ENCODE assay signal across 8 cellular contexts in the genomic region with DNA sequence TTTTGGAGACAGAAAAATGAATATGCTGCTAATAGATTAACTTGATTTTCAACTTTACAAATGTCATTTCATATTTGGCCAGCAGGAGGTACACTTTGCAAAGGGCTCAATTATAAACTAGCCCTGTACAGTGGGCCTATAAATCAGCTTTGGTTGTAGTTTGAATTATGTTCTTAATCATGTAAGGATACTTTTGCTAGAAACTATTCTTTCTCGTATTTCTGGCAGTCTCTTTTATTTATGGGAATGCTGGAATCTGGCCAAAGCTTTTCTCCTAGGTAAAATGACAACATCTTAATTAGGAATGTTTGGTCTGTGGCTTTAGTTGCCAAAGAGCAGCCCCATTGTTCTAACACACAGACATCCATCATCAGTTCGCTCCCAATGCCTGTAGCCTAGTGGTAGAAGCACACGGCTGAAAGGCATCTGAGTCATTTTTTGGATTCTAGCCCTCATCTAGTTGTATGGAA.
DNase-seq lines count a peak whose midpoint lies in the region; ATAC-seq and TF ChIP-seq lines count a peak whose summit lies in the region.

No MANE protein-coding gene starts in this region.

- 55% methylated on average over 2 of the region's 3 CpGs for WGBS in mesenchymal stem cell

- peaks cover 9% of the 10 kb centered on the region; the same call in 1 of the 2 replicates for H3K4me1 Mint-ChIP-seq in WTC11

- H3K27me3 Mint-ChIP-seq in WTC11 (ENCODE audit: low read depth), result no peaks in the 10 kb centered on the region

- no peak overlapping the region for H3K14ac ChIP-seq in mesenchymal stem cell (ENCODE audit: low read length in 2 of 2)

- no peak overlapping the region for H2AK5ac ChIP-seq in mesenchymal stem cell (ENCODE audit: low read length, severe bottlenecking)

- no peaks in the 10 kb centered on the region for H3K9me3 ChIP-seq in mesenchymal stem cell (ENCODE audit: control insufficient read depth, low read length)

- no peak overlapping the region for H2BK15ac ChIP-seq in mesenchymal stem cell (ENCODE audit: low read depth, poor library complexity, severe bottlenecking)

- no peaks in the 10 kb centered on the region for H3K9me3 Mint-ChIP-seq in WTC11

- DNase-seq in DMS153 treated with DMSO at 0.1 percent for 48 hours (lab: John Stamatoyannopoulos, UW; ENCODE audit: unreplicated experiment), result peak; percentile 42
- DNase-seq in NAMALWA (ENCODE audit: low spot score), result peak; percentile 46
- DNase-seq in WTC11 (ENCODE audit: low spot score), result no peak
- peak; percentile 62 for DNase-seq in mesenchymal stem cell
- DNase-seq in NCI-H446 treated with DMSO at 0.1 percent for 48 hours (lab: John Stamatoyannopoulos, UW), result no peak
- DNase-seq in GM19240 (ENCODE audit: insufficient read length, low spot score), result no peak
- no peak for DNase-seq in mucosa of gallbladder (ENCODE audit: low spot score)

- no peak overlapping the region for H3K4me3 ChIP-seq in mesenchymal stem cell (ENCODE audit: insufficient read depth in 1 of 2, low read depth in 1 of 2, low read length in 2 of 2)

- CTCF ChIA-PET in WTC11 (lab: Charles Lee), result interaction anchor here (0.7 to 1.3 kb wide), 2 partner anchors 17 to 95 kb away, joined by 3 read pairs; no protein-coding TSS in a partner anchor

- no peak overlapping the region for H3K27ac ChIP-seq in mesenchymal stem cell (ENCODE audit: low read length, poor library complexity, severe bottlenecking)

- H4K8ac ChIP-seq in mesenchymal stem cell (ENCODE audit: low read length), result no peak overlapping the region

- H2BK12ac ChIP-seq in mesenchymal stem cell (ENCODE audit: low read length in 2 of 2), result no peak overlapping the region

- no peak overlapping the region for H4K91ac ChIP-seq in mesenchymal stem cell (ENCODE audit: low read length)

- no peak overlapping the region for H2AFZ ChIP-seq in mesenchymal stem cell (ENCODE audit: low read depth, low read length)

- H3K4me2 ChIP-seq in mesenchymal stem cell (ENCODE audit: low read length, poor library complexity, severe bottlenecking), result no peak overlapping the region

- POLR2A ChIA-PET in WTC11 (lab: Charles Lee), result no interaction called here

- no peak overlapping the region for H2BK120ac ChIP-seq in mesenchymal stem cell (ENCODE audit: low read depth, low read length)

- no peaks in the 10 kb centered on the region for H3K79me1 ChIP-seq in mesenchymal stem cell (replicated peaks; ENCODE audit: low read length, poor library complexity, severe bottlenecking)

- ATAC-seq in WTC11 (peak; percentile 39; the same call in 1 of the 2 replicates), GM19467 (IDR thresholded peaks at IDR 0.05; ENCODE audit: unreplicated experiment) (no peak)

- no peak overlapping the region for H3K9ac ChIP-seq in mesenchymal stem cell (ENCODE audit: low read length)

- TF ChIP-seq CTCF in WTC11 (IDR thresholded peaks at IDR 0.05), result no peak; the same call in 1 of the 2 replicates

- H3K36me3 ChIP-seq in mesenchymal stem cell (ENCODE audit: control insufficient read depth in 1 of 2, insufficient read depth in 2 of 2, low read depth in 1 of 2, low read length in 2 of 2), result no peaks in the 10 kb centered on the region

- H3K36me3 Mint-ChIP-seq in WTC11, result no peaks in the 10 kb centered on the region

- no peak overlapping the region for H3K18ac ChIP-seq in mesenchymal stem cell (ENCODE audit: low read depth in 1 of 2, low read length in 2 of 2)

- H3K4me1 ChIP-seq in mesenchymal stem cell (ENCODE audit: control insufficient read depth, insufficient read depth, low read depth, low read length), result no peaks in the 10 kb centered on the region

- H3K4ac ChIP-seq in mesenchymal stem cell (ENCODE audit: low read depth in 1 of 2, low read length in 2 of 2), result no peak overlapping the region

- no peaks in the 10 kb centered on the region for H3K27me3 ChIP-seq in mesenchymal stem cell (ENCODE audit: control insufficient read depth in 1 of 2, insufficient read depth in 1 of 2, low read length in 2 of 2)

- H3K4me3 Mint-ChIP-seq in WTC11, result no peak overlapping the region

- H3K27ac Mint-ChIP-seq in WTC11, result no peak overlapping the region

- no peak overlapping the region for H3K23ac ChIP-seq in mesenchymal stem cell (ENCODE audit: low read length in 2 of 2)

- H2BK5ac ChIP-seq in mesenchymal stem cell (ENCODE audit: low read depth, low read length, poor library complexity, severe bottlenecking), result no peak overlapping the region

TF ChIP-seq in WTC11, 78 proteins besides CTCF, POLR2A, EP300 and RAD21:
- no peak for TF ChIP-seq NFYB (CRISPR knock-in tag; conservative IDR thresholded peaks at IDR 0.05; ENCODE audit: low read depth)
- TF ChIP-seq ZNF425 (CRISPR knock-in tag; conservative IDR thresholded peaks at IDR 0.05), result no peak
- no peak for TF ChIP-seq OVOL2 (CRISPR knock-in tag; IDR thresholded peaks at IDR 0.05; ENCODE audit: borderline replicate concordance)
- no peak for TF ChIP-seq ELF4 (CRISPR knock-in tag; IDR thresholded peaks at IDR 0.05; ENCODE audit: low read depth)
- TF ChIP-seq NFATC4 (CRISPR knock-in tag; IDR thresholded peaks at IDR 0.05), result no peak
- TF ChIP-seq ZNF219 (CRISPR knock-in tag; IDR thresholded peaks at IDR 0.05; ENCODE audit: borderline replicate concordance), result no peak
- no peak for TF ChIP-seq JAZF1 (CRISPR knock-in tag; IDR thresholded peaks at IDR 0.05)
- no peak for TF ChIP-seq TCF7 (CRISPR knock-in tag; IDR thresholded peaks at IDR 0.05; ENCODE audit: low read depth)
- no peak for TF ChIP-seq USF2 (CRISPR knock-in tag; IDR thresholded peaks at IDR 0.05)
- no peak for TF ChIP-seq GRHL2 (CRISPR knock-in tag; IDR thresholded peaks at IDR 0.05; ENCODE audit: insufficient replicate concordance, severe bottlenecking)
- no peak for TF ChIP-seq TP53 (CRISPR knock-in tag; IDR thresholded peaks at IDR 0.05)
- no peak for TF ChIP-seq FOXJ3 (CRISPR knock-in tag; IDR thresholded peaks at IDR 0.05; ENCODE audit: borderline replicate concordance)
- TF ChIP-seq SMAD3 (CRISPR knock-in tag; IDR thresholded peaks at IDR 0.05; ENCODE audit: borderline replicate concordance), result no peak
- no peak for TF ChIP-seq SMAD4 (CRISPR knock-in tag; IDR thresholded peaks at IDR 0.05)
- no peak for TF ChIP-seq TEAD4 (CRISPR knock-in tag; IDR thresholded peaks at IDR 0.05)
- no peak for TF ChIP-seq NR1H2 (CRISPR knock-in tag; IDR thresholded peaks at IDR 0.05)
- no peak for TF ChIP-seq ZNF423 (CRISPR knock-in tag; IDR thresholded peaks at IDR 0.05)
- no peak for TF ChIP-seq NFE2L1 (CRISPR knock-in tag; IDR thresholded peaks at IDR 0.05)
- no peak for TF ChIP-seq GABPB1 (CRISPR knock-in tag; IDR thresholded peaks at IDR 0.05)

Comparison
In these comparisons a context has a peak if more than half of its experiments do, and no peak if none do; other contexts are left out.
1. DNase-seq: peak in DMS153 treated with DMSO at 0.1 percent for 48 hours (single experiment), NAMALWA (single experiment) and mesenchymal stem cell (single experiment); none in WTC11 (single experiment), NCI-H446 treated with DMSO at 0.1 percent for 48 hours (single experiment), GM19240 (single experiment) and mucosa of gallbladder (single experiment).